In the genomic region with DNA sequence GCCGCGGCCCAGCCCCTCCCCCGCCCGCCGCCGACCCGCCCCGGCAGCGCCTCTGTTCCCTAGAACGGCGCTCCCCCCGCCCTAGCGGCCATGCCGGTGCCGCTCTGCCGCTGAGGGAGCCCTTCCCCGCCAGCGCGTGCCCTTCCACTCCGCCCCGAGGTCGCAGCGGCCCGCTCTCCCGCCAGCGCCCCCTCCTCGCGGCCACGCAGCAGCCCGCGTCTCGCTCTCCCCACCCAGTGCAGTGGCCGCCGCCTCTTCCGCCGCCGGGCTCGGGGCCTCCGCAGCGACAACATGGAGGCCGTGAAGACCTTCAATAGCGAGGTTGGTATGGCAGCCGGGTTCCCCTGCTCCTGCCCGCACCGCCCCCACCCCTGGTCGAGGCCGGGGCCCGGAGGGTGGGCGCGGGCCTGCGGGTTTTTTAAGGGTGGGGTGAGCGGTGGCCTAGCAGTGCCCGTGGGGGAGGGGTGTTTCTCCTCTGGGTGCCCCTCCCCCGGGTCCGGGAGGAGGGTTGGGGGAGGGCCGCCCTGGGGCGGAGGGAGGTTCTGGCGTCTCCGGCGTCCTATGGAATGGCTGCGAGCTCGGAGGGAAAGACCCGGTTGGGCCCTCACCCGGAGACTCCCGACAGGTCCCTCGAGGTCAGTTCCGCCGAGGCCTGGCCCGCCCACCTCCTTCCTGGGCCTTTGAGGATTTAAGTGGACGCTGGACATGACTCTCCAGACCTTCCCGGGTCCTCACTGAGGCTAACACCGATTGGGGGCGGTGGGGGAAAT, we compare ENCODE assay signal across 8 cellular contexts. TPM values are rescaled to one million over a fixed set of nuclear protein-coding genes. Genes with fewer than 3 reads are reported as not detected.
A peak's percentile ranks its signal among the peaks of the same experiment; 100 is the strongest.
DNase-seq lines count a peak whose midpoint lies in the region; ATAC-seq and TF ChIP-seq lines count a peak whose summit lies in the region.

No MANE protein-coding gene starts in this region.

- peak in 3 of 4 donors; percentile 47 to 75 (median 75) for TF ChIP-seq POLR2A in upper lobe of left lung (IDR thresholded peaks at IDR 0.05)

- TF ChIP-seq CTCF in GM13977 (IDR thresholded peaks at IDR 0.05; ENCODE audit: extremely low read depth, insufficient read depth, missing control alignments), result peak; percentile 1
- peak in 2 of 6 experiments; percentile 2 to 22 for TF ChIP-seq CTCF in upper lobe of left lung (IDR thresholded peaks at IDR 0.05)

- H3K4me1 Mint-ChIP-seq in T-cell, result peaks cover 44 to 52% (median 50%) of the 10 kb centered on the region in 3 donors

- no peaks in the 10 kb centered on the region for H3K9me3 ChIP-seq in upper lobe of left lung

- in situ Hi-C loops in GM13977 (cut with MboI; ENCODE audit: low pct_unique_long_range_greater_than_20kb, low sequenced_read_pairs, unreplicated experiment), result no loop called here

- ATAC-seq in HG02870 (IDR thresholded peaks at IDR 0.05; ENCODE audit: unreplicated experiment), result peak; percentile 79
- peak; percentile 78 to 83 (median 80) for ATAC-seq in T-cell (replicated peaks in 1 of 4)
- ATAC-seq in left cardiac atrium, result peak; percentile 95 to 98
- peak; percentile 97 to 99 for ATAC-seq in upper lobe of left lung (ENCODE audit: low FRiP score in 2 of 2)

- H3K27ac Mint-ChIP-seq in T-cell, result peak overlapping the region; percentile 86 to 91

- H3K4me3 ChIP-seq in upper lobe of left lung, result peak overlapping the region; percentile 59 to 98 (median 75)

- no peaks in the 10 kb centered on the region for H3K9me3 Mint-ChIP-seq in T-cell

- peak overlapping the region; percentile 99 to 100 (median 100) for H3K27ac ChIP-seq in upper lobe of left lung

- peak overlapping the region; percentile 84 to 85 (median 84) for H3K4me3 Mint-ChIP-seq in T-cell

- no peak for TF ChIP-seq EP300 in upper lobe of left lung (IDR thresholded peaks at IDR 0.05)

- no peaks in the 10 kb centered on the region for H3K27me3 Mint-ChIP-seq in T-cell

- CTCF ChIA-PET in T-cell (lab: Charles Lee), result interaction anchor here in 1 of 2 donors (1.0 kb wide), 1 partner anchor 72 kb away, joined by 6 read pairs; no protein-coding TSS in a partner anchor

- H3K27me3 ChIP-seq in upper lobe of left lung, result no peaks in the 10 kb centered on the region

- peak; percentile 96 for DNase-seq in GM13977 (ENCODE audit: low spot score)
- DNase-seq in NCI-H146 (lab: John Stamatoyannopoulos, UW), result peak; percentile 100
- DNase-seq in T-cell, result peak; percentile 78 to 91 (median 87)
- DNase-seq in amniotic epithelial cell (ENCODE audit: low read depth), result peak; percentile 98
- peak; percentile 97 for DNase-seq in left cardiac atrium
- peak; percentile 90 to 99 (median 94) for DNase-seq in posterior cingulate gyrus
- peak; percentile 96 to 99 for DNase-seq in upper lobe of left lung

- intact Hi-C loops in left cardiac atrium (cut with DNase I) (loop anchor here (2.0 to 10.0 kb wide), 3 partner anchors 56 to 71 kb away; no protein-coding TSS in a partner anchor), posterior cingulate gyrus (cut with DNase I) (loop anchor here (1.0 to 5.0 kb wide), 4 partner anchors 56 to 579 kb away; a partner anchor contains a TSS)

- H3K36me3 ChIP-seq in upper lobe of left lung, result peaks cover 0 to 5% (median 0%) of the 10 kb centered on the region in 4 donors

- H3K36me3 Mint-ChIP-seq in T-cell, result peaks cover 2% of the 10 kb centered on the region

- H3K4me1 ChIP-seq in upper lobe of left lung, result peaks cover 36 to 49% (median 45%) of the 10 kb centered on the region in 4 donors

- WGBS in upper lobe of left lung, 2 donors, result 0% methylated on average over 4 to 29 of the region's 73 CpGs

- POLR2A ChIA-PET in T-cell (lab: Charles Lee), result no interaction called here

RNA-seq across cellular contexts. Expression of a gene that starts 0.6 kb away (rescaled TPM):
- total RNA-seq in T-cell (10 to 100 TPM; 53.1 to 61.1 (median 55.2) TPM), left cardiac atrium (10 to 100 TPM; 37.8 to 44.1 TPM), upper lobe of left lung (10 to 100 TPM; 26.0 to 79.1 (median 37.2) TPM)

Comparison
In these comparisons a context has a peak if more than half of its experiments do, and no peak if none do; other contexts are left out.
1. Peak in every context shown above with its lines: DNase-seq, ATAC-seq, H3K4me3 ChIP-seq and H3K27ac ChIP-seq.